In genomic region chr11:64726211-64726641, GRCh38 we compare ENCODE assay signal across 20 cellular contexts. TPM values are rescaled to one million over a fixed set of nuclear protein-coding genes. Genes with fewer than 3 reads are reported as not detected.
A peak's percentile ranks its signal among the peaks of the same experiment; 100 is the strongest.
DNase-seq lines count a peak whose midpoint lies in the region; ATAC-seq, FAIRE-seq and TF ChIP-seq lines count a peak whose summit lies in the region.
"Had no signal": no experiment of that assay in that cellular context is flagged by ENCODE, and none has a peak within 500 bp of the region (broad histone marks: within the 10 kb centered on the region; RNA-seq: fewer than 3 reads in every experiment).

No MANE protein-coding gene starts in this region.

- no peak overlapping the region for H2BK120ac ChIP-seq in H1 (replicated peaks; ENCODE audit: low read depth, low read length)

- H2AK5ac ChIP-seq in H1 (ENCODE audit: low read depth, low read length), result no peak overlapping the region

- POLR2A ChIA-PET in H1 (lab: Charles Lee; ENCODE audit: partially characterized antibody), result interaction anchor here (0.8 to 3.6 kb wide), 12 partner anchors 10 to 81 kb away, joined by 3 to 48 read pairs (median 4); no protein-coding TSS in a partner anchor
- POLR2A ChIA-PET in activated CD4-positive, alpha-beta T cell treated with anti-CD3 and anti-CD28 coated beads for 36 hours (lab: Charles Lee), result no interaction called here

- H3K36me3 Mint-ChIP-seq in neural progenitor cell, result no peaks in the 10 kb centered on the region
- no peaks in the 10 kb centered on the region for H3K36me3 Mint-ChIP-seq in activated CD4-positive, alpha-beta T cell treated with anti-CD3 and anti-CD28 coated beads for 36 hours (ENCODE audit: low read depth)

- 44% methylated on average over 9 of the region's 9 CpGs for WGBS in right cardiac atrium
- WGBS in H1 (ENCODE audit: extremely low coverage in 1 of 2, insufficient coverage in 1 of 2, insufficient read length in 1 of 2, insufficient replicate concordance in 2 of 2, low coverage in 1 of 2, low lambda C conversion rate in 2 of 2, missing lambda C conversion rate in 1 of 2), 2 experiments, result 64% methylated on average over 9 of the region's 9 CpGs; no CpG with 5 or more reads in 1 of the 2 experiments

- no peak overlapping the region for H3K4me3 Mint-ChIP-seq in neural progenitor cell
- no peak overlapping the region for H3K4me3 Mint-ChIP-seq in activated CD4-positive, alpha-beta T cell treated with anti-CD3 and anti-CD28 coated beads for 36 hours

- no peak overlapping the region for H2AFZ ChIP-seq in H1 (ENCODE audit: low read length)
- peak overlapping the region; percentile 53 for H2AFZ ChIP-seq in neural progenitor cell (replicated peaks)

- H3K14ac ChIP-seq in H1 (ENCODE audit: insufficient read length), result no peak overlapping the region

- no peaks in the 10 kb centered on the region for H3K79me2 ChIP-seq in H1 (ENCODE audit: control insufficient read depth in 1 of 2, insufficient read depth in 2 of 2, low read length in 2 of 2)
- H3K79me2 ChIP-seq in neural progenitor cell (ENCODE audit: low read depth), result no peaks in the 10 kb centered on the region

- no peak overlapping the region for H4K91ac ChIP-seq in H1 (replicated peaks; ENCODE audit: insufficient read length, low read length)

- H4K20me1 ChIP-seq in H1 (replicated peaks in 1 of 2; ENCODE audit: control insufficient read depth in 1 of 2, insufficient read depth in 2 of 2, low read length in 2 of 2), result no peaks in the 10 kb centered on the region
- no peaks in the 10 kb centered on the region for H4K20me1 ChIP-seq in neural progenitor cell (ENCODE audit: low read depth)

- H3K27ac Mint-ChIP-seq in neural progenitor cell, result peak overlapping the region; percentile 81
- H3K27ac Mint-ChIP-seq in activated CD4-positive, alpha-beta T cell treated with anti-CD3 and anti-CD28 coated beads for 36 hours, result no peak overlapping the region

- peak overlapping the region; percentile 57; the same call in 1 of the 2 replicates for H2BK5ac ChIP-seq in H1 (ENCODE audit: low read depth, low read length)

- H2BK12ac ChIP-seq in H1 (ENCODE audit: low read depth, low read length), result peak overlapping the region; percentile 21; the same call in 1 of the 2 replicates

- H3F3A ChIP-seq in neural progenitor cell (ENCODE audit: low read depth), result peaks cover 13% of the 10 kb centered on the region

- H2BK15ac ChIP-seq in H1 (ENCODE audit: low read length), result no peak overlapping the region

- peak overlapping the region; percentile 19; the same call in 1 of the 2 replicates for H4K8ac ChIP-seq in H1 (ENCODE audit: extremely low read depth, insufficient read depth, low read length)

- in situ Hi-C loops in gastrocnemius medialis (cut with MboI; ENCODE audit: low sequenced_read_pairs in 4 of 4), result no loop called here

- H2BK20ac ChIP-seq in H1 (ENCODE audit: low read length), result peak overlapping the region; percentile 80; the same call in 1 of the 2 replicates

- H3K9me3 ChIP-seq in right cardiac atrium (ENCODE audit: control insufficient read depth, low read length) (no peaks in the 10 kb centered on the region), H1 (ENCODE audit: insufficient read depth in 2 of 2, low read depth in 1 of 2, low read length in 1 of 2) (no peaks in the 10 kb centered on the region), neural progenitor cell (ENCODE audit: low read depth) (no peaks in the 10 kb centered on the region), gastrocnemius medialis (no peaks in the 10 kb centered on the region)
- H3K9me3 ChIP-seq: stomach, tibial nerve had no signal

- H3K4me1 ChIP-seq in right cardiac atrium (ENCODE audit: control insufficient read depth, insufficient read depth, low read length) (no peaks in the 10 kb centered on the region), H1 (replicated peaks in 1 of 4; ENCODE audit: control insufficient read depth in 3 of 4, insufficient read depth in 4 of 4, low read length in 3 of 4) (peaks cover 10 to 43% (median 27%) of the 10 kb centered on the region in 4 experiments), neural progenitor cell (peaks cover 25% of the 10 kb centered on the region), gastrocnemius medialis (peaks cover 0 to 7% of the 10 kb centered on the region in 2 donors)

- H3K9me3 Mint-ChIP-seq in neural progenitor cell, result no peaks in the 10 kb centered on the region
- no peaks in the 10 kb centered on the region for H3K9me3 Mint-ChIP-seq in activated CD4-positive, alpha-beta T cell treated with anti-CD3 and anti-CD28 coated beads for 36 hours (ENCODE audit: low read depth)

- H3K4ac ChIP-seq in H1 (replicated peaks; ENCODE audit: insufficient read length, low read depth, low read length), result no peak overlapping the region

- H4K5ac ChIP-seq in H1 (ENCODE audit: insufficient read length, low read depth, low read length), result no peak overlapping the region

- CTCF ChIA-PET in H1 (lab: Charles Lee; ENCODE audit: partially characterized antibody), result interaction anchor here (0.6 to 3.3 kb wide), 12 partner anchors 11 to 425 kb away, joined by 3 to 22 read pairs (median 3); partner anchors contain the start of gene PYGM
- CTCF ChIA-PET in activated CD4-positive, alpha-beta T cell treated with anti-CD3 and anti-CD28 coated beads for 36 hours (lab: Charles Lee), result no interaction called here

- no peak for TF ChIP-seq RAD21 in H1 (IDR thresholded peaks at IDR 0.05 in 1 of 2, conservative IDR thresholded peaks at IDR 0.05 in 1 of 2; ENCODE audit: low read depth in 2 of 2, low read length in 2 of 2)

- H3K56ac ChIP-seq in H1 (replicated peaks; ENCODE audit: insufficient read length, low read depth, low read length), result no peak overlapping the region

- TF ChIP-seq CTCF in H1 (IDR thresholded peaks at IDR 0.05; ENCODE audit: control extremely low read depth in 1 of 3, insufficient read depth in 1 of 3, low read depth in 1 of 3, low read length in 3 of 3) (no peak), neural progenitor cell (IDR thresholded peaks at IDR 0.05) (no peak), gastrocnemius medialis (IDR thresholded peaks at IDR 0.05 in 4 of 5, conservative IDR thresholded peaks at IDR 0.05 in 1 of 5) (no peak)

- peak overlapping the region; percentile 67 for H3K18ac ChIP-seq in H1 (ENCODE audit: extremely low read depth, low read length)

- peaks cover 4% of the 10 kb centered on the region; the same call in 1 of the 2 replicates for H3K79me1 ChIP-seq in H1 (ENCODE audit: low read depth, low read length)

- H3K23me2 ChIP-seq in H1 (ENCODE audit: low read depth, low read length), result peaks cover 8% of the 10 kb centered on the region; the same call in 1 of the 2 replicates

- no peak overlapping the region for H3K9ac ChIP-seq in H1 (replicated peaks in 1 of 4; ENCODE audit: extremely low read depth in 1 of 4, low read depth in 3 of 4, low read length in 3 of 4)
- H3K9ac ChIP-seq in neural progenitor cell, result no peak overlapping the region

- H3K27ac ChIP-seq in right cardiac atrium (ENCODE audit: low read length) (no peak overlapping the region), H1 (ENCODE audit: low read depth, low read length) (no peak overlapping the region), neural progenitor cell (no peak overlapping the region), gastrocnemius medialis (no peak overlapping the region)
- H3K27ac ChIP-seq: stomach, tibial nerve had no signal

- ATAC-seq in right cardiac atrium (no peak), left ventricle myocardium superior (no peak), HG03460 (IDR thresholded peaks at IDR 0.05; ENCODE audit: unreplicated experiment) (no peak), gastrocnemius medialis (no peak)
- no peak for ATAC-seq in activated CD4-positive, alpha-beta T cell treated with anti-CD3 and anti-CD28 coated beads for 36 hours
- ATAC-seq: Right ventricle myocardium inferior had no signal

- no peak for FAIRE-seq in H1 (lab: Jason Lieb, UNC)

- peaks cover 58% of the 10 kb centered on the region for H3K4me1 Mint-ChIP-seq in neural progenitor cell
- H3K4me1 Mint-ChIP-seq in activated CD4-positive, alpha-beta T cell treated with anti-CD3 and anti-CD28 coated beads for 36 hours, result peaks cover 11% of the 10 kb centered on the region

- intact Hi-C loops in right cardiac atrium (cut with DNase I) (no loop called here), left ventricle myocardium superior (cut with micrococcal nuclease) (no loop called here), gastrocnemius medialis (cut with DNase I; ENCODE audit: low total_unique reads) (no loop called here)
- intact Hi-C loops in activated CD4-positive, alpha-beta T cell treated with anti-CD3 and anti-CD28 coated beads for 36 hours (cut with DNase I, micrococcal nuclease), result no loop called here

- DNase-seq in right cardiac atrium, result peak in 2 of 3 donors; percentile 30 to 36
- no peak for DNase-seq in left ventricle myocardium superior
- DNase-seq in H1 (ENCODE audit: low read depth in 1 of 2, low spot score in 2 of 2), result no peak
- peak; percentile 36 for DNase-seq in neural progenitor cell (ENCODE audit: low spot score)
- no peak for DNase-seq in effector CD4-positive, alpha-beta T cell
- no peak for DNase-seq in gastrocnemius medialis
- DNase-seq in activated CD4-positive, alpha-beta T cell treated with anti-CD3 and anti-CD28 coated beads for 36 hours, result no peak
- DNase-seq: activated naive CD4-positive, alpha-beta T cell treated with anti-CD3 and anti-CD28 coated beads, Interleukin-2, amount 50 U/mL, for 16 hours; anterior cingulate cortex; C1 segment of cervical spinal cord; caudate nucleus; dermis blood vessel endothelial cell; KBM-7; NCI-H1694; NCI-H2171 treated with DMSO at 0.1 percent for 48 hours; OCI-M1; stomach had no signal

- peaks cover 19% of the 10 kb centered on the region for H3K27me3 Mint-ChIP-seq in neural progenitor cell (ENCODE audit: insufficient read depth, low read depth)
- H3K27me3 Mint-ChIP-seq in activated CD4-positive, alpha-beta T cell treated with anti-CD3 and anti-CD28 coated beads for 36 hours, result peaks cover 11% of the 10 kb centered on the region

- H3K36me3 ChIP-seq in H1 (ENCODE audit: control insufficient read depth in 2 of 4, insufficient read depth in 4 of 4, low read length in 3 of 4), result no peaks in the 10 kb centered on the region
- H3K36me3 ChIP-seq in neural progenitor cell, result no peaks in the 10 kb centered on the region
- H3K36me3 ChIP-seq in gastrocnemius medialis, result no peaks in the 10 kb centered on the region
- H3K36me3 ChIP-seq: tibial nerve had no signal

- TF ChIP-seq EP300 in H1 (IDR thresholded peaks at IDR 0.05; ENCODE audit: borderline replicate concordance in 1 of 2, low read depth in 2 of 2, low read length in 2 of 2), result no peak

- H3K27me3 ChIP-seq in right cardiac atrium (ENCODE audit: control insufficient read depth, insufficient read depth) (no peaks in the 10 kb centered on the region), H1 (replicated peaks in 1 of 4; ENCODE audit: control insufficient read depth in 3 of 4, extremely low read depth in 1 of 4, insufficient read depth in 3 of 4, low read length in 3 of 4) (peaks cover 7 to 16% (median 14%) of the 10 kb centered on the region in 4 experiments), neural progenitor cell (peaks cover 31% of the 10 kb centered on the region), gastrocnemius medialis (peaks cover 0 to 11% (median 10%) of the 10 kb centered on the region in 3 donors)

- no peak overlapping the region for H3K23ac ChIP-seq in H1 (ENCODE audit: insufficient read length)

- TF ChIP-seq POLR2A in H1 (IDR thresholded peaks at IDR 0.05; ENCODE audit: control extremely low read depth in 1 of 2, low read depth in 2 of 2, low read length in 2 of 2) (no peak), gastrocnemius medialis (IDR thresholded peaks at IDR 0.05) (no peak)

- H3K4me2 ChIP-seq in H1 (ENCODE audit: insufficient read depth in 1 of 2, low read depth in 2 of 2, low read length in 2 of 2), result peak overlapping the region; percentile 6 to 45
- H3K4me2 ChIP-seq in neural progenitor cell, result peak overlapping the region; percentile 40

- H3K4me3 ChIP-seq in right cardiac atrium (ENCODE audit: low read length) (no peak overlapping the region), H1 (ENCODE audit: extremely low read depth in 1 of 4, insufficient read depth in 2 of 4, low read depth in 3 of 4, low read length in 4 of 4) (no peak overlapping the region), neural progenitor cell (no peak overlapping the region), gastrocnemius medialis (no peak overlapping the region)
- H3K4me3 ChIP-seq: stomach, tibial nerve had no signal

RNA-seq across cellular contexts. Expression of gene NRXN2, which starts 3.2 kb away (rescaled TPM):
- total RNA-seq in right cardiac atrium (1 to 10 TPM; 2.1 to 5.7 (median 2.9) TPM), left ventricle myocardium superior (0.97 TPM), neural progenitor cell (ENCODE audit: low replicate concordance) (2.2 and 9.2 TPM in 2 replicates), gastrocnemius medialis (1 to 10 TPM in 2 of 4 donors, under 1 TPM in 2; 0.15 to 6.2 (median 1.8) TPM)
- polyA plus RNA-seq in right cardiac atrium (2.2 TPM), H1 (2011; rRNA removed) (1.3 and 5.7 TPM in 2 replicates)
- 11.4 and 11.5 TPM in 2 replicates for total RNA-seq in H1 (2021; fragmentation: NEBNext Ultra II Directional; extraction: Animal tissue kit (Norgen Biotek cat#: 25700))
- polyA plus RNA-seq in H1 (2011; cell fraction: cytosol; rRNA removed), result 2.4 TPM
- polyA plus RNA-seq in H1 (2011; cell fraction: nucleus; rRNA removed), result 7.0 TPM
- polyA plus RNA-seq in H1 (2012, experiment 1 of 2), result 6.8 to 12.4 TPM (median 9.6 TPM) in 4 replicates
- polyA plus RNA-seq in H1 (2012, experiment 2 of 2), result 4.9 TPM
- polyA plus RNA-seq in H1 (2013, experiment 1 of 2), result 11.2 TPM
- 12.9 TPM for polyA plus RNA-seq in H1 (2013, experiment 2 of 2)
- 10.7 and 12.0 TPM in 2 replicates for polyA minus RNA-seq in H1 (2011; rRNA and poly(A)+ RNA removed)
- 8.7 TPM for polyA minus RNA-seq in H1 (2011; cell fraction: cytosol; rRNA and poly(A)+ RNA removed)
- 10.3 TPM for polyA minus RNA-seq in H1 (2011; cell fraction: nucleus; rRNA and poly(A)+ RNA removed)
- under 1 TPM; 0.18 to 0.39 TPM for total RNA-seq in activated CD4-positive, alpha-beta T cell treated with anti-CD3 and anti-CD28 coated beads for 36 hours
- total RNA-seq: dermis blood vessel endothelial cell had no signal

RNA-seq across cellular contexts. Expression of gene RASGRP2, which starts 17.7 kb away (rescaled TPM):
- 10 to 100 TPM; 25.5 to 37.3 (median 33.6) TPM for total RNA-seq in right cardiac atrium
- polyA plus RNA-seq in right cardiac atrium, result 69.6 TPM
- total RNA-seq in left ventricle myocardium superior, result 44.5 TPM
- 37.9 and 40.6 TPM in 2 replicates for total RNA-seq in H1 (2021; fragmentation: NEBNext Ultra II Directional; extraction: Animal tissue kit (Norgen Biotek cat#: 25700))
- 45.7 and 50.4 TPM in 2 replicates for polyA plus RNA-seq in H1 (2011; rRNA removed)
- 41.1 TPM for polyA plus RNA-seq in H1 (2011; cell fraction: cytosol; rRNA removed)
- 127 TPM for polyA plus RNA-seq in H1 (2011; cell fraction: nucleus; rRNA removed)
- polyA plus RNA-seq in H1 (2012, experiment 1 of 2), result 30.1 to 58.0 TPM (median 54.6 TPM) in 4 replicates
- polyA plus RNA-seq in H1 (2012, experiment 2 of 2), result 31.1 TPM
- polyA plus RNA-seq in H1 (2013, experiment 1 of 2), result 33.0 TPM
- 34.6 TPM for polyA plus RNA-seq in H1 (2013, experiment 2 of 2)
- polyA minus RNA-seq in H1 (2011; rRNA and poly(A)+ RNA removed), result 14.8 and 18.9 TPM in 2 replicates
- polyA minus RNA-seq in H1 (2011; cell fraction: cytosol; rRNA and poly(A)+ RNA removed), result 12.3 TPM
- polyA minus RNA-seq in H1 (2011; cell fraction: nucleus; rRNA and poly(A)+ RNA removed), result 24.8 TPM
- total RNA-seq in neural progenitor cell (ENCODE audit: low replicate concordance), result 0.06 and 1.8 TPM in 2 replicates
- 10 to 100 TPM in 1 of 4 donors, 1 to 10 TPM in 3; 2.9 to 10.9 (median 7.1) TPM for total RNA-seq in gastrocnemius medialis
- total RNA-seq in activated CD4-positive, alpha-beta T cell treated with anti-CD3 and anti-CD28 coated beads for 36 hours, result 1 to 10 TPM; 5.6 to 5.9 TPM

RNA-seq across cellular contexts. Expression of gene PYGM, which starts 33.5 kb away (rescaled TPM):
- total RNA-seq in right cardiac atrium (10 to 100 TPM; 38.5 to 71.5 (median 57.9) TPM), left ventricle myocardium superior (175 TPM), neural progenitor cell (ENCODE audit: low replicate concordance) (1.4 and 2.2 TPM in 2 replicates), gastrocnemius medialis (1,000 to 10,000 TPM in 3 of 4 donors, 100 to 1,000 TPM in 1; 881 to 2,858 (median 1,836) TPM)
- polyA plus RNA-seq in right cardiac atrium (50.2 TPM), H1 (2011; rRNA removed) (10.0 and 15.2 TPM in 2 replicates)
- 9.6 and 9.7 TPM in 2 replicates for total RNA-seq in H1 (2021; fragmentation: NEBNext Ultra II Directional; extraction: Animal tissue kit (Norgen Biotek cat#: 25700))
- polyA plus RNA-seq in H1 (2011; cell fraction: cytosol; rRNA removed), result 10.4 TPM
- 20.9 TPM for polyA plus RNA-seq in H1 (2011; cell fraction: nucleus; rRNA removed)
- polyA plus RNA-seq in H1 (2012, experiment 1 of 2), result 9.2 to 15.4 TPM (median 13.0 TPM) in 4 replicates
- polyA plus RNA-seq in H1 (2012, experiment 2 of 2), result 11.5 TPM
- polyA plus RNA-seq in H1 (2013, experiment 1 of 2), result 6.9 TPM
- polyA plus RNA-seq in H1 (2013, experiment 2 of 2), result 6.3 TPM
- polyA minus RNA-seq in H1 (2011; rRNA and poly(A)+ RNA removed), result 13.2 and 16.4 TPM in 2 replicates
- 12.3 TPM for polyA minus RNA-seq in H1 (2011; cell fraction: cytosol; rRNA and poly(A)+ RNA removed)
- 5.4 TPM for polyA minus RNA-seq in H1 (2011; cell fraction: nucleus; rRNA and poly(A)+ RNA removed)
- 1 to 10 TPM in 1 of 2 experiments, under 1 TPM in 1; 0.87 to 1.5 TPM for total RNA-seq in activated CD4-positive, alpha-beta T cell treated with anti-CD3 and anti-CD28 coated beads for 36 hours

RNA-seq across cellular contexts. Expression of gene SF1, which starts 52.1 kb away (rescaled TPM):
- 100 to 1,000 TPM; 188 to 203 (median 197) TPM for total RNA-seq in right cardiac atrium
- polyA plus RNA-seq in right cardiac atrium, result 72.8 TPM
- total RNA-seq in left ventricle myocardium superior, result 191 TPM
- total RNA-seq in H1 (2021; fragmentation: NEBNext Ultra II Directional; extraction: Animal tissue kit (Norgen Biotek cat#: 25700)), result 353 and 365 TPM in 2 replicates
- 72.7 and 110 TPM in 2 replicates for polyA plus RNA-seq in H1 (2011; rRNA removed)
- 70.0 TPM for polyA plus RNA-seq in H1 (2011; cell fraction: cytosol; rRNA removed)
- polyA plus RNA-seq in H1 (2011; cell fraction: nucleus; rRNA removed), result 197 TPM
- polyA plus RNA-seq in H1 (2012, experiment 1 of 2), result 259 to 328 TPM (median 273 TPM) in 4 replicates
- 150 TPM for polyA plus RNA-seq in H1 (2012, experiment 2 of 2)
- 194 TPM for polyA plus RNA-seq in H1 (2013, experiment 1 of 2)
- 181 TPM for polyA plus RNA-seq in H1 (2013, experiment 2 of 2)
- 75.9 and 88.7 TPM in 2 replicates for polyA minus RNA-seq in H1 (2011; rRNA and poly(A)+ RNA removed)
- 107 TPM for polyA minus RNA-seq in H1 (2011; cell fraction: cytosol; rRNA and poly(A)+ RNA removed)
- polyA minus RNA-seq in H1 (2011; cell fraction: nucleus; rRNA and poly(A)+ RNA removed), result 210 TPM
- 140 and 193 TPM in 2 replicates for total RNA-seq in neural progenitor cell (ENCODE audit: low replicate concordance)
- total RNA-seq in gastrocnemius medialis, result 100 to 1,000 TPM; 171 to 249 (median 193) TPM
- total RNA-seq in activated CD4-positive, alpha-beta T cell treated with anti-CD3 and anti-CD28 coated beads for 36 hours, result 100 to 1,000 TPM; 318 to 362 TPM

Comparison
In these comparisons a context has a peak if more than half of its experiments do, and no peak if none do; other contexts are left out.
1. DNase-seq: peak in right cardiac atrium (2 of 3) and neural progenitor cell (single experiment); none in left ventricle myocardium superior (single experiment), H1 (0 of 2), effector CD4-positive, alpha-beta T cell (single experiment), gastrocnemius medialis (0 of 2) and activated CD4-positive, alpha-beta T cell treated with anti-CD3 and anti-CD28 coated beads for 36 hours (single experiment).